In the genomic region with DNA sequence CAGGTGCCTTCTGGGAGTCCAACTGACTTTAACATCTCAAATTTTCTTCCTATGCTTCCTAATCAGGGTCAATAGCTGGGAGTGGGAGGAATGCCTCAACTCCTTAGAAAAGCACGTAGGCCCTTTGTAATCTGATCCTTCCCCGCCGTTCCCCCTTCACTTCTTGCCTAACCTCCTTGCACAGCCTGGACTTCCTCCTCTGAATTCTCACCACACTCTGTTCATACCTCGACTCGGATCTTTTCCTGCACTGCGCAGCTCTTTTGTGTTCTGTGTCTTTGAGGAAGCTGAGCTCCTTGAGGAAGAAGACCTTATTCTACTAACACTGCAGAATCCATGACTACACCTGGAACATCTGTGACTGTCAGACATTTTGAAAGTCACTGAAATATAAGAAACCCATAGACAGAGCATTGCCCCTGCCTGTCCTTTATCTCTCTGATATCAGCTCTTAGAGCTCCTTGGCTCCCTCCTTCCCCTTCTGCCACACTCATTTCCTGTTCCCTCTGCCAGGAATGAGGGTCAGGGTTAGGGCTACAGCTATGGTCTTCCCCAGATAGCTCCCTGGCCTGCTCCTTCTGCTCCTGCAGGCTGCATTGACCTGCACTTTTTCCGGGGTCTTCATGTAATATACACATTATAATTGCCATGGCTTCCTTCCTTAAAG, we compare ENCODE assay signal across 15 cellular contexts.
"Had no signal": no experiment of that assay in that cellular context is flagged by ENCODE, and none has a peak within 500 bp of the region (broad histone marks: within the 10 kb centered on the region; RNA-seq: fewer than 3 reads in every experiment).

No MANE protein-coding gene starts in this region.

- H3K27ac ChIP-seq: left lung, pancreas, thoracic aorta, VCaP had no signal

- H3K4me1 Mint-ChIP-seq: activated CD4-positive, alpha-beta T cell treated with anti-CD3 and anti-CD28 coated beads for 36 hours; activated naive CD8-positive, alpha-beta T cell treated with anti-CD3 and anti-CD28 coated beads, Interleukin-2, amount 10 ng/mL, durations not matched to agents 7 days and 5 days; immature natural killer cell; stimulated activated naive CD8-positive, alpha-beta T cell treated with anti-CD3 and anti-CD28 coated beads, Interleukin-15, amount 100 ng/mL, for 72 hours had no signal

- H3K27ac Mint-ChIP-seq: activated CD4-positive, alpha-beta T cell treated with anti-CD3 and anti-CD28 coated beads for 36 hours; activated CD8-positive, alpha-beta T cell treated with anti-CD3 and anti-CD28 coated beads for 36 hours; activated naive CD8-positive, alpha-beta T cell treated with anti-CD3 and anti-CD28 coated beads, Interleukin-2, amount 10 ng/mL, durations not matched to agents 7 days and 5 days; stimulated activated naive CD8-positive, alpha-beta T cell treated with anti-CD3 and anti-CD28 coated beads, Interleukin-15, amount 100 ng/mL, for 72 hours had no signal

- H3K4me3 ChIP-seq: left lung, pancreas, thoracic aorta had no signal

- ATAC-seq: activated CD4-positive, alpha-beta T cell treated with anti-CD3 and anti-CD28 coated beads for 36 hours; activated CD8-positive, alpha-beta T cell treated with anti-CD3 and anti-CD28 coated beads for 36 hours; left lung; pancreas; stimulated activated naive CD8-positive, alpha-beta T cell treated with anti-CD3 and anti-CD28 coated beads, Interleukin-15, amount 100 ng/mL, for 72 hours had no signal

- DNase-seq: activated CD4-positive, alpha-beta T cell treated with anti-CD3 and anti-CD28 coated beads for 36 hours; activated CD8-positive, alpha-beta memory T cell treated with anti-CD3 and anti-CD28 coated beads, Interleukin-2, amount 50 U/mL, for 4 hours; activated CD8-positive, alpha-beta T cell treated with anti-CD3 and anti-CD28 coated beads for 36 hours; activated naive CD8-positive, alpha-beta T cell treated with anti-CD3 and anti-CD28 coated beads, Interleukin-2, amount 10 ng/mL, durations not matched to agents 7 days and 5 days; aorta; effector CD4-positive, alpha-beta T cell; hypothalamus; immature natural killer cell; left lung; pancreas; stimulated activated CD4-positive, alpha-beta T cell treated with anti-CD3 and anti-CD28 coated beads, Interleukin-4, amount 100 ng/mL, for 4 hours; stimulated activated naive CD8-positive, alpha-beta T cell treated with anti-CD3 and anti-CD28 coated beads, Interleukin-15, amount 100 ng/mL, for 72 hours; T1000 had no signal

- H3K27me3 Mint-ChIP-seq: activated CD8-positive, alpha-beta T cell treated with anti-CD3 and anti-CD28 coated beads for 36 hours had no signal

- H3K27me3 ChIP-seq: left lung, pancreas had no signal

- FAIRE-seq: pancreas had no signal

- H3K9me3 ChIP-seq: left lung, pancreas, thoracic aorta had no signal

- H3K36me3 ChIP-seq: left lung, pancreas, thoracic aorta had no signal

- H3K36me3 Mint-ChIP-seq: activated naive CD8-positive, alpha-beta T cell treated with anti-CD3 and anti-CD28 coated beads, Interleukin-2, amount 10 ng/mL, durations not matched to agents 7 days and 5 days; immature natural killer cell had no signal

- H3K9me3 Mint-ChIP-seq: activated CD8-positive, alpha-beta T cell treated with anti-CD3 and anti-CD28 coated beads for 36 hours; activated naive CD8-positive, alpha-beta T cell treated with anti-CD3 and anti-CD28 coated beads, Interleukin-2, amount 10 ng/mL, durations not matched to agents 7 days and 5 days had no signal

- H3K4me1 ChIP-seq: left lung, pancreas had no signal

- H3K4me3 Mint-ChIP-seq: activated CD4-positive, alpha-beta T cell treated with anti-CD3 and anti-CD28 coated beads for 36 hours; activated CD8-positive, alpha-beta T cell treated with anti-CD3 and anti-CD28 coated beads for 36 hours; activated naive CD8-positive, alpha-beta T cell treated with anti-CD3 and anti-CD28 coated beads, Interleukin-2, amount 10 ng/mL, durations not matched to agents 7 days and 5 days; immature natural killer cell; stimulated activated naive CD8-positive, alpha-beta T cell treated with anti-CD3 and anti-CD28 coated beads, Interleukin-15, amount 100 ng/mL, for 72 hours had no signal
